In the genomic region with DNA sequence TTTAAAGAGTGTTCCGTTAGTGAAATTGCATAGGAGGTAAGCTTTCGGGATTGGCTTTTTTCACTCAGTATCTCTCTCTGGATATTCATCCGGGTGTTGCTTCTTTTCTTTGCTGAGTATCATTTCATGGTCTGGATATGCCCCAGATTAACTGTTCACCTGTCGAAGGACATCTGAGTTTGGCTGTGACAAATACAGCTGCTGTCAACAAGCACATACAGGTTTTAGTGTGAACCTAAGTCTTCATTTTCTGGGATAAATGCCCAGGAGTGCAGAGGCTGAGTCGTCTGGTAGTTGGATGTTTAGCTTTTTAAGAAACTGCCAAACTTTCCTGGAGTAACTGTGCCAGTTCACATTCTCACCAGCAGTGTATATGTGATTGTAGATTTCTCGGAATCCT, we compare ENCODE assay signal across 29 cellular contexts.
"Had no signal": no experiment of that assay in that cellular context is flagged by ENCODE, and none has a peak within 500 bp of the region (broad histone marks: within the 10 kb centered on the region; RNA-seq: fewer than 3 reads in every experiment).

No MANE protein-coding gene starts in this region.

- H3K27ac Mint-ChIP-seq: activated CD8-positive, alpha-beta T cell treated with anti-CD3 and anti-CD28 coated beads for 36 hours; activated naive CD4-positive, alpha-beta T cell treated with anti-CD3 and anti-CD28 coated beads, Interleukin-2, amount 50 U/mL, for 24 hours; activated naive CD8-positive, alpha-beta T cell treated with anti-CD3 and anti-CD28 coated beads, Interleukin-2, amount 50 U/mL, for 24 hours; activated T-helper 2 cell treated with anti-CD3 and anti-CD28 coated beads, Interferon-gamma antibody, Interleukin-2, Interleukin-4, amounts not matched to agents 10 μg/mL and 5 μg/mL and 100 μg/mL, durations not matched to agents 14 hours and 24 hours and 36 hours; dendritic cell treated with granulocyte-macrophage colony-stimulating factor and Interleukin-4, amounts not matched to agents 40 ng/mL and 50 ng/mL, for 4 days; endodermal cell; immature natural killer cell; naive B cell; nephron progenitor cell; progenitor cell of endocrine pancreas; stimulated activated effector memory CD8-positive, alpha-beta T cell treated with anti-CD3 and anti-CD28 coated beads, Interleukin-12 subunit alpha, Interleukin-12 subunit beta, amount 100 ng/mL, for 72 hours; T-helper 17 cell had no signal

- H3K4me3 Mint-ChIP-seq: activated CD8-positive, alpha-beta T cell treated with anti-CD3 and anti-CD28 coated beads for 36 hours; activated naive CD4-positive, alpha-beta T cell treated with anti-CD3 and anti-CD28 coated beads, Interleukin-2, amount 50 U/mL, for 24 hours; activated naive CD8-positive, alpha-beta T cell treated with anti-CD3 and anti-CD28 coated beads, Interleukin-2, amount 50 U/mL, for 24 hours; activated T-cell treated with anti-CD3 and anti-CD28 coated beads, Interleukin-2, amount 50 U/mL, for 4 hours; central memory CD8-positive, alpha-beta T cell; dendritic cell treated with granulocyte-macrophage colony-stimulating factor and Interleukin-4, amounts not matched to agents 40 ng/mL and 50 ng/mL, for 4 days; endodermal cell; immature natural killer cell; nephron progenitor cell; stimulated activated effector memory CD8-positive, alpha-beta T cell treated with anti-CD3 and anti-CD28 coated beads, Interleukin-12 subunit alpha, Interleukin-12 subunit beta, amount 100 ng/mL, for 72 hours; T-helper 17 cell; WTC11 had no signal

- H3K4me3 ChIP-seq: heart left ventricle, lung, ovary, stomach, tibial artery had no signal

- H3K36me3 ChIP-seq: ovary, stomach, tibial artery had no signal

- H3K27ac ChIP-seq: heart left ventricle, ovary, stomach, tibial artery had no signal

- DNase-seq: activated CD4-positive, alpha-beta T cell treated with anti-CD3 and anti-CD28 coated beads, Interleukin-2, amount 50 U/mL, for 1 hour; activated CD8-positive, alpha-beta T cell treated with anti-CD3 and anti-CD28 coated beads for 36 hours; activated naive CD8-positive, alpha-beta T cell treated with anti-CD3 and anti-CD28 coated beads, Interleukin-2, amount 50 U/mL, for 24 hours; activated T-cell treated with anti-CD3 and anti-CD28 coated beads, Interleukin-2, amount 50 U/mL, for 4 hours; amygdala; endodermal cell; heart left ventricle; hypothalamus; immature natural killer cell; kidney glomerular epithelial cell; naive B cell; nephron progenitor cell; ovary; small intestine; stimulated activated CD4-positive, alpha-beta T cell treated with anti-CD3 and anti-CD28 coated beads, Interleukin-4, amount 100 ng/mL, for 24 hours; stomach; T-helper 17 cell; T1000 had no signal

- H3K36me3 Mint-ChIP-seq: activated naive CD4-positive, alpha-beta T cell treated with anti-CD3 and anti-CD28 coated beads, Interleukin-2, amount 50 U/mL, for 24 hours; immature natural killer cell; stimulated activated effector memory CD8-positive, alpha-beta T cell treated with anti-CD3 and anti-CD28 coated beads, Interleukin-12 subunit alpha, Interleukin-12 subunit beta, amount 100 ng/mL, for 72 hours had no signal

- ATAC-seq: activated CD8-positive, alpha-beta T cell treated with anti-CD3 and anti-CD28 coated beads for 36 hours; activated naive CD8-positive, alpha-beta T cell treated with anti-CD3 and anti-CD28 coated beads, Interleukin-2, amount 50 U/mL, for 24 hours; activated T-cell treated with anti-CD3 and anti-CD28 coated beads, Interleukin-2, amount 50 U/mL, for 4 hours; heart left ventricle; left lobe of liver; sciatic nerve; stimulated activated effector memory CD8-positive, alpha-beta T cell treated with anti-CD3 and anti-CD28 coated beads, Interleukin-12 subunit alpha, Interleukin-12 subunit beta, amount 100 ng/mL, for 72 hours; T-helper 17 cell; WTC11 had no signal

- H3K9me3 Mint-ChIP-seq: activated CD8-positive, alpha-beta T cell treated with anti-CD3 and anti-CD28 coated beads for 36 hours; activated naive CD4-positive, alpha-beta T cell treated with anti-CD3 and anti-CD28 coated beads, Interleukin-2, amount 50 U/mL, for 24 hours; activated T-helper 2 cell treated with anti-CD3 and anti-CD28 coated beads, Interferon-gamma antibody, Interleukin-2, Interleukin-4, amounts not matched to agents 10 μg/mL and 5 μg/mL and 100 μg/mL, durations not matched to agents 14 hours and 24 hours and 36 hours; central memory CD8-positive, alpha-beta T cell; dendritic cell treated with granulocyte-macrophage colony-stimulating factor and Interleukin-4, amounts not matched to agents 40 ng/mL and 50 ng/mL, for 4 days had no signal

- H3K9me3 ChIP-seq: heart left ventricle, ovary, stomach, tibial artery had no signal

- H3K27me3 ChIP-seq: heart left ventricle, ovary, stomach, tibial artery had no signal

- H3K4me1 Mint-ChIP-seq: activated naive CD4-positive, alpha-beta T cell treated with anti-CD3 and anti-CD28 coated beads, Interleukin-2, amount 50 U/mL, for 24 hours; activated naive CD8-positive, alpha-beta T cell treated with anti-CD3 and anti-CD28 coated beads, Interleukin-2, amount 50 U/mL, for 24 hours; central memory CD8-positive, alpha-beta T cell; immature natural killer cell; T-helper 17 cell had no signal
